Comparison of ENCODE assay signal across 15 cellular contexts in genomic region chr6:98641929-98642328, GRCh38.
DNase-seq lines count a peak whose midpoint lies in the region; ATAC-seq, FAIRE-seq and TF ChIP-seq lines count a peak whose summit lies in the region.
"Had no signal": no experiment of that assay in that cellular context is flagged by ENCODE, and none has a peak within 500 bp of the region (broad histone marks: within the 10 kb centered on the region; RNA-seq: fewer than 3 reads in every experiment).

No MANE protein-coding gene starts in this region.

- H3K4me3 ChIP-seq in H1 (ENCODE audit: extremely low read depth in 1 of 4, insufficient read depth in 2 of 4, low read depth in 3 of 4, low read length in 4 of 4), result no peak overlapping the region
- no peak overlapping the region for H3K4me3 ChIP-seq in foreskin fibroblast (ENCODE audit: low read depth in 1 of 2, low read length in 2 of 2)
- no peak overlapping the region for H3K4me3 ChIP-seq in aorta (ENCODE audit: low read length in 2 of 2)
- H3K4me3 ChIP-seq: BLaER1, mucosa of descending colon, thoracic aorta had no signal

- H3K27ac Mint-ChIP-seq in stimulated activated memory B cell treated with anti-CD40 and anti-IgM and Interleukin-4, amounts not matched to agents 10 μg/mL and 1 μg/mL and 100 μg/mL, for 72 hours, result no peak overlapping the region
- H3K27ac Mint-ChIP-seq: HFFc6 had no signal

- no peak overlapping the region for H3K27ac ChIP-seq in H1 (ENCODE audit: low read depth, low read length)
- no peak overlapping the region for H3K27ac ChIP-seq in aorta (ENCODE audit: low read depth in 1 of 2, low read length in 2 of 2)
- H3K27ac ChIP-seq: BLaER1, thoracic aorta had no signal

- H3K14ac ChIP-seq in H1 (ENCODE audit: insufficient read length), result no peak overlapping the region

- H3K9me3 Mint-ChIP-seq in stimulated activated memory B cell treated with anti-CD40 and anti-IgM and Interleukin-4, amounts not matched to agents 10 μg/mL and 1 μg/mL and 100 μg/mL, for 72 hours, result no peaks in the 10 kb centered on the region

- no peak overlapping the region for H4K91ac ChIP-seq in H1 (replicated peaks; ENCODE audit: insufficient read length, low read length)

- no peak for ATAC-seq in stimulated activated memory B cell treated with anti-CD40 and anti-IgM and Interleukin-4, amounts not matched to agents 10 μg/mL and 1 μg/mL and 100 μg/mL, for 72 hours
- ATAC-seq in GM21737 (IDR thresholded peaks at IDR 0.05; ENCODE audit: unreplicated experiment), result no peak
- no peak for ATAC-seq in aorta (ENCODE audit: low FRiP score)
- ATAC-seq: mucosa of descending colon had no signal

- H3K4me1 ChIP-seq in H1 (replicated peaks in 1 of 4; ENCODE audit: control insufficient read depth in 3 of 4, insufficient read depth in 4 of 4, low read length in 3 of 4) (peaks cover 5 to 17% (median 12%) of the 10 kb centered on the region in 4 experiments; a peak in 6 of 7 replicates), aorta (ENCODE audit: control insufficient read depth in 1 of 2, insufficient read depth in 2 of 2, low read length in 2 of 2) (no peaks in the 10 kb centered on the region)
- H3K4me1 ChIP-seq: BLaER1 had no signal

- DNase-seq in ELF-1 (ENCODE audit: low read depth, low spot score), result peak; percentile 17
- peak; percentile 61 for DNase-seq in NCI-H82 (lab: John Stamatoyannopoulos, UW)
- DNase-seq in H1 (ENCODE audit: low read depth in 1 of 2, low spot score in 2 of 2), result no peak
- peak in 33 of 56 donors; percentile 2 to 71 (median 27) for DNase-seq in nucleus accumbens (lab: John Stamatoyannopoulos, UW)
- no peak for DNase-seq in foreskin fibroblast
- DNase-seq in aorta, result no peak
- DNase-seq: HFFc6, mucosa of descending colon, SK-N-SH had no signal

- H3K27me3 Mint-ChIP-seq in stimulated activated memory B cell treated with anti-CD40 and anti-IgM and Interleukin-4, amounts not matched to agents 10 μg/mL and 1 μg/mL and 100 μg/mL, for 72 hours, result no peaks in the 10 kb centered on the region

- no peaks in the 10 kb centered on the region for H3K4me1 Mint-ChIP-seq in stimulated activated memory B cell treated with anti-CD40 and anti-IgM and Interleukin-4, amounts not matched to agents 10 μg/mL and 1 μg/mL and 100 μg/mL, for 72 hours

- POLR2A ChIA-PET in H1 (lab: Charles Lee; ENCODE audit: partially characterized antibody), result interaction anchor here (0.6 kb wide), 1 partner anchor 121 kb away, joined by 4 read pairs; no protein-coding TSS in a partner anchor

- H3K9ac ChIP-seq in H1 (replicated peaks in 1 of 4; ENCODE audit: extremely low read depth in 1 of 4, low read depth in 3 of 4, low read length in 3 of 4), result no peak overlapping the region
- H3K9ac ChIP-seq: BLaER1, SK-N-SH had no signal

- TF ChIP-seq CTCF in H1 (IDR thresholded peaks at IDR 0.05; ENCODE audit: control extremely low read depth in 1 of 3, insufficient read depth in 1 of 3, low read depth in 1 of 3, low read length in 3 of 3), result no peak
- TF ChIP-seq CTCF in foreskin fibroblast (IDR thresholded peaks at IDR 0.05; ENCODE audit: low read depth, low read length), result no peak

- H2BK15ac ChIP-seq in H1 (ENCODE audit: low read length), result no peak overlapping the region

- H3K79me1 ChIP-seq in H1 (ENCODE audit: low read depth, low read length), result no peaks in the 10 kb centered on the region

- no peaks in the 10 kb centered on the region for H3K36me3 Mint-ChIP-seq in stimulated activated memory B cell treated with anti-CD40 and anti-IgM and Interleukin-4, amounts not matched to agents 10 μg/mL and 1 μg/mL and 100 μg/mL, for 72 hours

- H3K27me3 ChIP-seq in H1 (replicated peaks in 1 of 4; ENCODE audit: control insufficient read depth in 3 of 4, extremely low read depth in 1 of 4, insufficient read depth in 3 of 4, low read length in 3 of 4), result no peaks in the 10 kb centered on the region
- H3K27me3 ChIP-seq in aorta (ENCODE audit: control insufficient read depth in 1 of 2, insufficient read depth in 2 of 2, low read length in 1 of 2), result no peaks in the 10 kb centered on the region
- H3K27me3 ChIP-seq: BLaER1 had no signal

- no peaks in the 10 kb centered on the region for H3K9me3 ChIP-seq in H1 (ENCODE audit: insufficient read depth in 2 of 2, low read depth in 1 of 2, low read length in 1 of 2)
- H3K9me3 ChIP-seq in aorta (ENCODE audit: control insufficient read depth, low read length), result peaks cover 1% of the 10 kb centered on the region
- H3K9me3 ChIP-seq: BLaER1, mucosa of descending colon, SK-N-SH, thoracic aorta had no signal

- no peak overlapping the region for H2BK12ac ChIP-seq in H1 (ENCODE audit: low read depth, low read length)

- no peak overlapping the region for H2BK5ac ChIP-seq in H1 (ENCODE audit: low read depth, low read length)

- no peak overlapping the region for H3K23ac ChIP-seq in H1 (ENCODE audit: insufficient read length)

- no peaks in the 10 kb centered on the region for H3K79me2 ChIP-seq in H1 (ENCODE audit: control insufficient read depth in 1 of 2, insufficient read depth in 2 of 2, low read length in 2 of 2)

- 0 out of 2 replicates have a peak overlapping the region, but pooled peaks have one; percentile 8 for H2AFZ ChIP-seq in H1 (ENCODE audit: low read length)

- H4K5ac ChIP-seq in H1 (ENCODE audit: insufficient read length, low read depth, low read length), result no peak overlapping the region

- H2BK120ac ChIP-seq in H1 (replicated peaks; ENCODE audit: low read depth, low read length), result no peak overlapping the region

- no peak for TF ChIP-seq EP300 in H1 (IDR thresholded peaks at IDR 0.05; ENCODE audit: borderline replicate concordance in 1 of 2, low read depth in 2 of 2, low read length in 2 of 2)

- H4K8ac ChIP-seq in H1 (ENCODE audit: extremely low read depth, insufficient read depth, low read length), result no peak overlapping the region

- no peak overlapping the region for H3K4me3 Mint-ChIP-seq in stimulated activated memory B cell treated with anti-CD40 and anti-IgM and Interleukin-4, amounts not matched to agents 10 μg/mL and 1 μg/mL and 100 μg/mL, for 72 hours
- H3K4me3 Mint-ChIP-seq: HFFc6 had no signal

- H2AK5ac ChIP-seq in H1 (ENCODE audit: low read depth, low read length), result no peak overlapping the region

- no peaks in the 10 kb centered on the region for H3K23me2 ChIP-seq in H1 (ENCODE audit: low read depth, low read length)

- 89% methylated on average over 3 of the region's 3 CpGs; no CpG with 5 or more reads in 1 of the 2 experiments for WGBS in H1 (ENCODE audit: extremely low coverage in 1 of 2, insufficient coverage in 1 of 2, insufficient read length in 1 of 2, insufficient replicate concordance in 2 of 2, low coverage in 1 of 2, low lambda C conversion rate in 2 of 2, missing lambda C conversion rate in 1 of 2), 2 experiments
- WGBS in aorta, 2 donors, result 37 to 41% methylated on average over 3 of the region's 3 CpGs

- no peak overlapping the region for H3K18ac ChIP-seq in H1 (ENCODE audit: extremely low read depth, low read length)

- H3K4ac ChIP-seq in H1 (replicated peaks; ENCODE audit: insufficient read length, low read depth, low read length), result no peak overlapping the region

- no peak for FAIRE-seq in H1 (lab: Jason Lieb, UNC)
- FAIRE-seq: islet of Langerhans, TTC549 had no signal

- no peak overlapping the region for H3K56ac ChIP-seq in H1 (replicated peaks; ENCODE audit: insufficient read length, low read depth, low read length)

- H2BK20ac ChIP-seq in H1 (ENCODE audit: low read length), result no peak overlapping the region

- CTCF ChIA-PET in H1 (lab: Charles Lee; ENCODE audit: partially characterized antibody), result no interaction called here

- H3K36me3 ChIP-seq in H1 (ENCODE audit: control insufficient read depth in 2 of 4, insufficient read depth in 4 of 4, low read length in 3 of 4) (no peaks in the 10 kb centered on the region), aorta (ENCODE audit: control insufficient read depth in 1 of 2, insufficient read depth in 2 of 2, low read length in 1 of 2) (no peaks in the 10 kb centered on the region)
- H3K36me3 ChIP-seq: BLaER1, thoracic aorta had no signal

- H3K4me2 ChIP-seq in H1 (ENCODE audit: insufficient read depth in 1 of 2, low read depth in 2 of 2, low read length in 2 of 2), result no peak overlapping the region
- H3K4me2 ChIP-seq: BLaER1, SK-N-SH had no signal

- intact Hi-C loops in aorta (cut with DNase I), result no loop called here

- no peaks in the 10 kb centered on the region for H4K20me1 ChIP-seq in H1 (replicated peaks in 1 of 2; ENCODE audit: control insufficient read depth in 1 of 2, insufficient read depth in 2 of 2, low read length in 2 of 2)
- H4K20me1 ChIP-seq: BLaER1 had no signal

- no peak for TF ChIP-seq RAD21 in H1 (IDR thresholded peaks at IDR 0.05 in 1 of 2, conservative IDR thresholded peaks at IDR 0.05 in 1 of 2; ENCODE audit: low read depth in 2 of 2, low read length in 2 of 2)

- no peak for TF ChIP-seq POLR2A in H1 (IDR thresholded peaks at IDR 0.05; ENCODE audit: control extremely low read depth in 1 of 2, low read depth in 2 of 2, low read length in 2 of 2)

TF ChIP-seq in H1, 55 proteins besides CTCF, POLR2A, EP300 and RAD21 (continues in another document):
- TF ChIP-seq NRF1 (IDR thresholded peaks at IDR 0.05; ENCODE audit: low read depth, low read length) (no peak), SRF (IDR thresholded peaks at IDR 0.05; ENCODE audit: low read depth, low read length) (no peak)

Comparison
In these comparisons a context has a peak if more than half of its experiments do, and no peak if none do; other contexts are left out.
1. DNase-seq: peak in ELF-1 (single experiment), NCI-H82 (single experiment) and nucleus accumbens (33 of 56); none in H1 (0 of 2), foreskin fibroblast (0 of 2) and aorta (0 of 2).